Comparison of ENCODE assay signal across 11 cellular contexts in genomic region chr2:153477096-153477555, GRCh38. TPM values are rescaled to one million over a fixed set of nuclear protein-coding genes. Genes with fewer than 3 reads are reported as not detected.
DNase-seq lines count a peak whose midpoint lies in the region; ATAC-seq and TF ChIP-seq lines count a peak whose summit lies in the region.
"Had no signal": no experiment of that assay in that cellular context is flagged by ENCODE, and none has a peak within 500 bp of the region (broad histone marks: within the 10 kb centered on the region; RNA-seq: fewer than 3 reads in every experiment).

No MANE protein-coding gene starts in this region.

- peak in 1 of 7 experiments; percentile 7 for TF ChIP-seq CTCF in stomach (IDR thresholded peaks at IDR 0.05)

- peak overlapping the region; percentile 2 for H3K4me3 ChIP-seq in right cardiac atrium (ENCODE audit: low read length)
- peak overlapping the region; percentile 56 to 64 (median 60) for H3K4me3 ChIP-seq in stomach
- H3K4me3 ChIP-seq: SJSA1 had no signal

- H3K27me3 ChIP-seq in right cardiac atrium (ENCODE audit: control insufficient read depth, insufficient read depth) (peaks cover 6% of the 10 kb centered on the region), stomach (peaks cover 0 to 58% (median 41%) of the 10 kb centered on the region in 3 donors)

- no peak for ATAC-seq in right cardiac atrium

- H3K9me3 ChIP-seq in right cardiac atrium (ENCODE audit: control insufficient read depth, low read length) (no peaks in the 10 kb centered on the region), stomach (no peaks in the 10 kb centered on the region)
- H3K9me3 ChIP-seq: SJSA1 had no signal

- TF ChIP-seq EP300 in stomach (IDR thresholded peaks at IDR 0.05): no peak

- WGBS in right cardiac atrium: under 1% methylated on average over 20 of the region's 20 CpGs
- WGBS in stomach, 5 donors: 1 to 5% (median 2%) methylated on average over 20 of the region's 20 CpGs

- H3K27ac ChIP-seq in right cardiac atrium (ENCODE audit: low read length): no peak overlapping the region
- H3K27ac ChIP-seq in stomach: peak overlapping the region in 2 of 5 donors; percentile 46 to 81
- H3K27ac ChIP-seq: SJSA1, skin epidermis had no signal

- TF ChIP-seq POLR2A in stomach (IDR thresholded peaks at IDR 0.05): no peak

- DNase-seq in SHP77 (lab: John Stamatoyannopoulos, UW): peak; percentile 38 to 68
- DNase-seq in SHP77 treated with DMSO at 0.1 percent for 48 hours (lab: John Stamatoyannopoulos, UW): no peak
- DNase-seq in NCI-H82 (lab: John Stamatoyannopoulos, UW): peak; percentile 88
- peak in 2 of 3 donors; percentile 41 to 45 for DNase-seq in right cardiac atrium
- no peak for DNase-seq in stomach
- DNase-seq in stimulated activated CD4-positive, alpha-beta T cell treated with anti-CD3 and anti-CD28 coated beads, Interleukin-12 subunit alpha, Interleukin-12 subunit beta, amount 100 ng/mL, for 4 hours: no peak
- DNase-seq in RKO (ENCODE audit: low spot score): no peak
- no peak for DNase-seq in NCI-H526 treated with DMSO at 0.1 percent for 48 hours (lab: John Stamatoyannopoulos, UW)

- intact Hi-C loops in right cardiac atrium (cut with DNase I) (no loop called here), stomach (cut with DNase I; ENCODE audit: low total_unique reads) (no loop called here)

- H3K36me3 ChIP-seq in stomach: no peaks in the 10 kb centered on the region
- H3K36me3 ChIP-seq: SJSA1 had no signal

- H3K4me1 ChIP-seq in right cardiac atrium (ENCODE audit: control insufficient read depth, insufficient read depth, low read length) (peaks cover 2% of the 10 kb centered on the region), stomach (peaks cover 14 to 34% (median 27%) of the 10 kb centered on the region in 4 donors)

RNA-seq across cellular contexts. Expression of gene RPRM, which starts 1.4 kb away (rescaled TPM):
- under 1 TPM in 2 of 4 donors, not detected in 2; 0.22 to 0.26 TPM for total RNA-seq in right cardiac atrium
- polyA plus RNA-seq in right cardiac atrium: 0.32 TPM
- total RNA-seq in stomach: 1 to 10 TPM in 2 of 5 donors, not detected in 3; 1.0 to 5.0 TPM
- 1 to 10 TPM; 1.6 to 7.8 (median 5.5) TPM for polyA plus RNA-seq in stomach
- total RNA-seq: SJSA1 had no signal
- polyA plus RNA-seq: BJ had no signal

Comparison
In these comparisons a context has a peak if more than half of its experiments do, and no peak if none do; other contexts are left out.
1. DNase-seq: peak in SHP77 (2 of 2), NCI-H82 (single experiment) and right cardiac atrium (2 of 3); none in SHP77 treated with DMSO at 0.1 percent for 48 hours (single experiment), stomach (single experiment), stimulated activated CD4-positive, alpha-beta T cell treated with anti-CD3 and anti-CD28 coated beads, Interleukin-12 subunit alpha, Interleukin-12 subunit beta, amount 100 ng/mL, for 4 hours (single experiment), RKO (single experiment) and NCI-H526 treated with DMSO at 0.1 percent for 48 hours (single experiment).